In the genomic region with DNA sequence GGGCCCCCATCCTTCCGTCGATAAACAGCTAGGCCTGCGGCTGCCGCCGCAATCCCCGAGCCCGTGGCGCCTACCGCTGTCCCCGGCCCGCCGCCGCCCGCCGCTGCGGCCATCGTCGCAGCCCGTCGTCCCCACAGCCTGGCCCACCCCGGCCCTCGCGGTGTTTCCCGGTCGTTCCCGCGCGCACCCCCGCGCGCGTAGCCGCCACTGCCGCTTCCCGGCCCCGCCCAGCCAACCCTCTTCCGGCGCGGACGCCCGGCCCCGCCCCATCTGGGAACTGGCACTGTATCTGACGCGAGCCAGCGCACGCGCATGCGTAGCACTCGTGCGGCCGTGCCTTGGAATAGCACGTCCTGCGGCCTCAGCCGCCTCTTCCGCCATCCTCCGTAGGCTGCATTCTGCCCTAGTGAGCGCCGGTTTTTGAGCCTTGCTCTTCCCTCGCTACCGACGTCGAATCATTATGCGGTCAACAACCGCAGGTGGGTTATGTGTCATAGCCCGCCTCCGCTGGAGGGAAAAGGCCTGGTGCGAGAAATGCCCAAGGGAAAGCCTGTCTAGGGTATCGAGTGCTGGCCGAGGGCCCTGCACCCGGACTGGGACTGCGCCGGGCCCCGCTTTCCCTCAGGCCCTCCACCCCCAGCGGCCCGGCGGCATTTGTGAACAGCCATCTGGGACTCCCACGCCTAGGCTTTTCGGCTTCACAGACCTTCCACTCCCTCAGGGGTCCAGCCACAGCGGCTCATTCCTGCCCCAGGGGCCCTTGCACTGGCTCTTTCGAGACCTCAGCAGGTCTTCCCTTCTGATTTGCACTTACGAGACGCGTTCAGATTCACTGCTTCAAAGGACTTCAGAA, we compare ENCODE assay signal across 9 cellular contexts. TPM values are rescaled to one million over a fixed set of nuclear protein-coding genes. Genes with fewer than 3 reads are reported as not detected.
DNase-seq lines count a peak whose midpoint lies in the region; ATAC-seq, FAIRE-seq and TF ChIP-seq lines count a peak whose summit lies in the region.
"Had no signal": no experiment of that assay in that cellular context is flagged by ENCODE, and none has a peak within 500 bp of the region (broad histone marks: within the 10 kb centered on the region; RNA-seq: fewer than 3 reads in every experiment).

A gene (minus strand): TSS at position 209 of the 853 bp plus-strand sequence. CDS start 96 bp downstream, at position 113.

- H3K9me3 ChIP-seq in keratinocyte (ENCODE audit: control insufficient read depth, low read depth, low read length), result no peaks in the 10 kb centered on the region

- peaks cover 43% of the 10 kb centered on the region for H3K79me2 ChIP-seq in keratinocyte (ENCODE audit: control insufficient read depth, insufficient read depth, low read length)

- no peaks in the 10 kb centered on the region for H3K27me3 ChIP-seq in keratinocyte (ENCODE audit: control insufficient read depth, extremely low read depth, insufficient read depth, low read length)

- peak within 1 kb of the TSS; percentile 94 for H3K4me2 ChIP-seq in keratinocyte (ENCODE audit: control insufficient read depth, extremely low read depth, insufficient read depth, low read depth, low read length)

- peak within 1 kb of the TSS; percentile 94 for H3K27ac ChIP-seq in keratinocyte (ENCODE audit: control insufficient read depth, insufficient read depth, low read length)

- dilution Hi-C loops in keratinocyte (cut with MboI; ENCODE audit: extremely low pct_ligation_motif_present, low sequenced_read_pairs), result no loop called here

- no peaks in the 10 kb centered on the region for H3K9me1 ChIP-seq in keratinocyte (ENCODE audit: control insufficient read depth, extremely low read depth, insufficient read depth, low read length)

- ATAC-seq in GM19025 (IDR thresholded peaks at IDR 0.05; ENCODE audit: low read depth, unreplicated experiment) (peak; percentile 72), HG03342 (IDR thresholded peaks at IDR 0.05; ENCODE audit: unreplicated experiment) (peak; percentile 80)
- ATAC-seq in activated CD4-positive, CD25-positive, alpha-beta regulatory T cell treated with anti-CD3 and anti-CD28 coated beads, Interleukin-2, amount 50 U/mL, for 24 hours, result peak; percentile 91 to 95

- no peak for FAIRE-seq in keratinocyte (lab: Jason Lieb, UNC)
- FAIRE-seq: TTC549 had no signal

- H4K20me1 ChIP-seq in keratinocyte (ENCODE audit: control insufficient read depth, extremely low read depth, insufficient read depth, low read length), result no peaks in the 10 kb centered on the region

- TF ChIP-seq CTCF in AG09319 (IDR thresholded peaks at IDR 0.05; ENCODE audit: low read depth, low read length) (no peak), keratinocyte (optimal IDR thresholded peaks at IDR 0.05 in 1 of 3, IDR thresholded peaks at IDR 0.05 in 1 of 3, conservative IDR thresholded peaks at IDR 0.05 in 1 of 3; ENCODE audit: extremely low read depth in 1 of 3, insufficient read depth in 2 of 3, low read length in 3 of 3) (peak in 1 of 3 experiments; percentile 12)

- DNase-seq in AG09319 (ENCODE audit: extremely low read depth, low read depth) (peak; percentile 93), NCI-H446 (lab: John Stamatoyannopoulos, UW) (peak; percentile 84 to 95), cerebellar cortex (ENCODE audit: low spot score) (peak; percentile 96), keratinocyte (ENCODE audit: low read depth, low spot score) (peak; percentile 89)
- peak; percentile 94 for DNase-seq in stimulated activated CD4-positive, alpha-beta T cell treated with anti-CD3 and anti-CD28 coated beads, Interleukin-15, amount 100 ng/mL, for 1 hour (ENCODE audit: low read depth in 1 of 2, low spot score in 1 of 2)

- peak within 1 kb of the TSS; percentile 82 for H2AFZ ChIP-seq in keratinocyte (ENCODE audit: control insufficient read depth, low read length)

- H3K36me3 ChIP-seq in keratinocyte (ENCODE audit: control insufficient read depth in 2 of 2, extremely low read depth in 1 of 2, insufficient read depth in 2 of 2, low read length in 2 of 2), result peaks cover 0 to 5% of the 10 kb centered on the region in 2 experiments

- peak within 1 kb of the TSS; percentile 57 to 99 (median 93) for H3K4me3 ChIP-seq in keratinocyte (ENCODE audit: control insufficient read depth in 2 of 3, extremely low read depth in 1 of 3, insufficient read depth in 2 of 3, low read depth in 1 of 3, low read length in 3 of 3)

- H3K9ac ChIP-seq in keratinocyte (ENCODE audit: control insufficient read depth, extremely low read depth, insufficient read depth, low read length), result peak within 1 kb of the TSS; percentile 96

- peaks cover 19% of the 10 kb centered on the region for H3K4me1 ChIP-seq in keratinocyte (ENCODE audit: control insufficient read depth, extremely low read depth, insufficient read depth, low read length)

RNA-seq across cellular contexts. Expression of the gene that starts here (rescaled TPM):
- polyA plus RNA-seq in keratinocyte, result 21.4 to 39.7 TPM (median 29.7 TPM) in 3 replicates
- 51.9 TPM for polyA plus RNA-seq in keratinocyte (2011; ENCODE audit: low read depth)
- polyA plus RNA-seq in keratinocyte (2011; cell fraction: cytosol; rRNA removed), result 24.0 and 28.3 TPM in 2 replicates
- 34.9 and 41.7 TPM in 2 replicates for polyA plus RNA-seq in keratinocyte (2011; cell fraction: nucleus; rRNA removed)
- 21.2 and 42.5 TPM in 2 replicates for polyA plus RNA-seq in keratinocyte (2012; ENCODE audit: low replicate concordance)
- 36.7 to 110 TPM (median 58.3 TPM) in 3 replicates for polyA minus RNA-seq in keratinocyte
- polyA minus RNA-seq in keratinocyte (2011; cell fraction: cytosol; rRNA and poly(A)+ RNA removed), result 25.9 TPM
- 34.5 and 75.2 TPM in 2 replicates for polyA minus RNA-seq in keratinocyte (2011; cell fraction: nucleus; rRNA and poly(A)+ RNA removed)

Comparison
In these comparisons a context has a peak if more than half of its experiments do, and no peak if none do; other contexts are left out.
1. Peak in every context shown above with its lines: DNase-seq, ATAC-seq, H3K4me3 ChIP-seq and H3K27ac ChIP-seq.